ENCODE assay signal across 11 cellular contexts in the genomic region with DNA sequence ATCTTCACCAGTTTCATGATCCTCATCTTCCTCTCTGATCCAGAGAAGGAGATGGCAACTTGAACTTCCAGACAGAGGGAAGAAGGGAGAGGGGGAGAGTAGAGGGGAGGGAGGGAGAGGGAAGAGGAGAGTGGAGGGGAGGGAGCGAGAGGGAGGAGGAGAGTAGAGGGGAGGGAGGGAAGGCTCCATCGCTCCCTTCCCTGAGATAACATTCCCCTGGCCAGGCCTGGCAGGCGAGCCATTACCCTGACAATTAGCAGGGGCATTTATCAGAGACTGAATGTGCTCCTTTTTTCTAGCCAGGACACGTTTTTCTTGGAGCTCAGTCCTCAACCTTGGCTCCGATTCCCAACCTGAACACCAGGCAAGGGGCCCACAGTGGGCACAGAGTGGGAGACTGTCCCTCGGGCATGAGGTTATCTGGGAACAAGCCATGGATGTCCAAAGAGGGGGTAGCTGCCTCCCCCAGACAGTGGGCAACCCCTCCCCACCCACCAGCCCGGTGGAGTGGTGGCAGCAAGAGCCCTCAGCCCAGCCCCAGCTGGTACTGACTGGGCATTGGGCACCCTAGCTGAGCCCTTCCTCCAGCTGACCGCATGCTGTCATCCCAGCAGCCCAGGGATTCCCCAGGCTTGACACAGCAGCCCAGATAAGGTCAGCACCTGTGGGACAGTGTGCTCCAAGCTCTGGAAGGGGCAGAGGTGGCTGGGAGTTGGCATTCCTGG.
DNase-seq lines count a peak whose midpoint lies in the region; ATAC-seq and TF ChIP-seq lines count a peak whose summit lies in the region.
"Had no signal": no experiment of that assay in that cellular context is flagged by ENCODE, and none has a peak within 500 bp of the region (broad histone marks: within the 10 kb centered on the region; RNA-seq: fewer than 3 reads in every experiment).

No MANE protein-coding gene starts in this region.

- no peaks in the 10 kb centered on the region for H3K9me3 Mint-ChIP-seq in brain
- H3K9me3 Mint-ChIP-seq: activated naive CD4-positive, alpha-beta T cell treated with anti-CD3 and anti-CD28 coated beads, Interleukin-2, amount 50 U/mL, for 24 hours; neural crest cell had no signal

- H3K4me3 ChIP-seq in sigmoid colon, result peak overlapping the region in 3 of 4 donors; percentile 13 to 34 (median 31)

- peak overlapping the region; percentile 12; the same call in 1 of the 2 replicates for H3K9ac ChIP-seq in ES-I3 (ENCODE audit: low read depth, low read length)

- H3K9me3 ChIP-seq in ES-I3 (ENCODE audit: control insufficient read depth, insufficient read depth, low read length) (no peaks in the 10 kb centered on the region), sigmoid colon (no peaks in the 10 kb centered on the region)

- H3K4me3 Mint-ChIP-seq in brain, result no peak overlapping the region
- H3K4me3 Mint-ChIP-seq: activated naive CD4-positive, alpha-beta T cell treated with anti-CD3 and anti-CD28 coated beads, Interleukin-2, amount 50 U/mL, for 24 hours; neural crest cell had no signal

- H3K27me3 Mint-ChIP-seq in brain, result no peaks in the 10 kb centered on the region

- intact Hi-C loops in sigmoid colon (cut with DNase I), result loop anchor here (1.0 kb wide), 1 partner anchor 9 kb away; no protein-coding TSS in a partner anchor

- H3K4me1 ChIP-seq in ES-I3 (ENCODE audit: insufficient read depth, low read length) (peaks cover 48% of the 10 kb centered on the region), sigmoid colon (peaks cover 0 to 100% (median 100%) of the 10 kb centered on the region in 4 donors)

- no peaks in the 10 kb centered on the region for H3K36me3 Mint-ChIP-seq in brain
- H3K36me3 Mint-ChIP-seq: activated naive CD4-positive, alpha-beta T cell treated with anti-CD3 and anti-CD28 coated beads, Interleukin-2, amount 50 U/mL, for 24 hours had no signal

- TF ChIP-seq EP300 in sigmoid colon (IDR thresholded peaks at IDR 0.05), result peak in 3 of 4 donors; percentile 22 to 90 (median 29)

- TF ChIP-seq CTCF in brain (conservative IDR thresholded peaks at IDR 0.05) (no peak), sigmoid colon (IDR thresholded peaks at IDR 0.05) (no peak)

- H3K36me3 ChIP-seq in ES-I3 (ENCODE audit: insufficient read depth, low read length) (no peaks in the 10 kb centered on the region), sigmoid colon (peaks cover 0 to 16% (median 6%) of the 10 kb centered on the region in 4 donors)
- H3K36me3 ChIP-seq: WERI-Rb-1 had no signal

- DNase-seq in islet precursor cell (peak; percentile 91), sigmoid colon (peak; percentile 91)
- DNase-seq in activated CD8-positive, alpha-beta memory T cell treated with anti-CD3 and anti-CD28 coated beads, Interleukin-2, amount 50 U/mL, for 4 hours, result no peak
- DNase-seq: WERI-Rb-1 had no signal

- no peak for TF ChIP-seq POLR2A in sigmoid colon (IDR thresholded peaks at IDR 0.05)

- H3K27me3 ChIP-seq in sigmoid colon, result no peaks in the 10 kb centered on the region

- H3K4me1 Mint-ChIP-seq in brain, result peaks cover 60% of the 10 kb centered on the region
- H3K4me1 Mint-ChIP-seq: activated naive CD4-positive, alpha-beta T cell treated with anti-CD3 and anti-CD28 coated beads, Interleukin-2, amount 50 U/mL, for 24 hours had no signal

- peak overlapping the region in 4 of 5 experiments; percentile 24 to 72 (median 49) for H3K27ac Mint-ChIP-seq in brain
- H3K27ac Mint-ChIP-seq: activated naive CD4-positive, alpha-beta T cell treated with anti-CD3 and anti-CD28 coated beads, Interleukin-2, amount 50 U/mL, for 24 hours had no signal

- peak overlapping the region; percentile 94 to 98 (median 98) for H3K27ac ChIP-seq in sigmoid colon
- H3K27ac ChIP-seq: WERI-Rb-1 had no signal

- 75 to 80% methylated on average over 8 of the region's 8 CpGs for WGBS in sigmoid colon, 2 donors

- no peak for ATAC-seq in HG02763 (IDR thresholded peaks at IDR 0.05; ENCODE audit: unreplicated experiment)
- ATAC-seq in HG03159 (IDR thresholded peaks at IDR 0.05; ENCODE audit: unreplicated experiment), result no peak
- no peak for ATAC-seq in HG02623 (IDR thresholded peaks at IDR 0.05; ENCODE audit: unreplicated experiment)
